Comparison of ENCODE assay signal across 23 cellular contexts in the genomic region with DNA sequence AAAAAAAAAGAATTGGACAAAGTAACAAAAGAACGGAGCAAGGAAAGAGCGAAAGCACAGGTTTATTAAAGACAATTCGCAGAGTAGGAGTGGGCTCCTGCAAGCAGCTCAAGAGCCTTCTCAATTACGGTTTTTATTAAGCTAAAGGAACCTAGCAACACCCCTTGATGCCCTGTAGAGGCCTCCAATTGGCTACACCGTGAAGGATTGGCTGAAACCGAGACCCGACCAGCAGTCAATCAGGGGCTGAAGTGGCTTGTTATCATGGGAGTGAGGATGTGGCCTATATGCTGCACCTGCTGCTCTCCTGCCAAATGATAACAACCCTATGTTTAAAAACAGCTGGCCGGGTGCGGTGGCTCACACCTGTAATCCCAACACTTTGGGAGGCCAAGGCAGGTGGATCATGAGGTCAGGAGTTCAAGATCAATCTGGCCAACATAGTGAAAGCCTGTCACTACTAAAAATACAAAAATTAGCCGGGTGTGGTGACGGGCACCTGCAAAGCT.
"Had no signal": no experiment of that assay in that cellular context is flagged by ENCODE, and none has a peak within 500 bp of the region (broad histone marks: within the 10 kb centered on the region; RNA-seq: fewer than 3 reads in every experiment).

No MANE protein-coding gene starts in this region.

- H3K36me3 Mint-ChIP-seq: natural killer cell treated with Interleukin-12 subunit alpha and Interleukin-12 subunit beta and Interleukin-15 and Interleukin-18, amount 100 ng/mL, for 72 hours; type B pancreatic cell had no signal

- ATAC-seq: activated T-cell treated with anti-CD3 and anti-CD28 coated beads, Interleukin-2, amount 50 U/mL, for 72 hours; natural killer cell treated with Interleukin-12 subunit alpha and Interleukin-12 subunit beta and Interleukin-15 and Interleukin-18, amount 100 ng/mL, for 72 hours had no signal

- H3K9me3 ChIP-seq: breast epithelium, colonic mucosa, esophagus muscularis mucosa, prostate gland, thoracic aorta, vagina had no signal

- H3K4me1 Mint-ChIP-seq: activated B cell treated with CpG ODN at 0.5 μM for 24 hours; activated naive CD8-positive, alpha-beta T cell treated with anti-CD3 and anti-CD28 coated beads, Interleukin-2, amount 10 ng/mL, durations not matched to agents 7 days and 5 days; central memory CD8-positive, alpha-beta T cell; memory B cell had no signal

- H3K36me3 ChIP-seq: breast epithelium, colonic mucosa, prostate gland, thoracic aorta, vagina had no signal

- H3K27me3 Mint-ChIP-seq: activated CD4-positive, alpha-beta memory T cell treated with anti-CD3 and anti-CD28 coated beads for 36 hours; activated naive CD8-positive, alpha-beta T cell treated with anti-CD3 and anti-CD28 coated beads, Interleukin-2, amount 10 ng/mL, durations not matched to agents 7 days and 5 days; central memory CD8-positive, alpha-beta T cell; memory B cell; natural killer cell treated with Interleukin-12 subunit alpha and Interleukin-12 subunit beta and Interleukin-15 and Interleukin-18, amount 100 ng/mL, for 72 hours; type B pancreatic cell had no signal

- H3K9me3 Mint-ChIP-seq: activated B cell treated with CpG ODN at 0.5 μM for 24 hours; activated CD4-positive, alpha-beta memory T cell treated with anti-CD3 and anti-CD28 coated beads for 36 hours; activated naive CD4-positive, alpha-beta T cell treated with anti-CD3 and anti-CD28 coated beads for 36 hours; activated naive CD8-positive, alpha-beta T cell treated with anti-CD3 and anti-CD28 coated beads, Interleukin-2, amount 10 ng/mL, durations not matched to agents 7 days and 5 days; activated T-cell treated with anti-CD3 and anti-CD28 coated beads, Interleukin-2, amount 50 U/mL, for 72 hours; central memory CD8-positive, alpha-beta T cell; memory B cell; natural killer cell treated with Interleukin-12 subunit alpha and Interleukin-12 subunit beta and Interleukin-15 and Interleukin-18, amount 100 ng/mL, for 72 hours; type B pancreatic cell had no signal

- H3K27ac Mint-ChIP-seq: activated B cell treated with CpG ODN at 0.5 μM for 24 hours; activated CD4-positive, alpha-beta memory T cell treated with anti-CD3 and anti-CD28 coated beads for 36 hours; activated naive CD4-positive, alpha-beta T cell treated with anti-CD3 and anti-CD28 coated beads for 36 hours; activated naive CD8-positive, alpha-beta T cell treated with anti-CD3 and anti-CD28 coated beads, Interleukin-2, amount 10 ng/mL, durations not matched to agents 7 days and 5 days; activated T-cell treated with anti-CD3 and anti-CD28 coated beads, Interleukin-2, amount 50 U/mL, for 72 hours; memory B cell; natural killer cell treated with Interleukin-12 subunit alpha and Interleukin-12 subunit beta and Interleukin-15 and Interleukin-18, amount 100 ng/mL, for 72 hours; type B pancreatic cell had no signal

- H3K4me3 Mint-ChIP-seq: activated B cell treated with CpG ODN at 0.5 μM for 24 hours; activated CD4-positive, alpha-beta memory T cell treated with anti-CD3 and anti-CD28 coated beads for 36 hours; activated naive CD4-positive, alpha-beta T cell treated with anti-CD3 and anti-CD28 coated beads for 36 hours; activated naive CD8-positive, alpha-beta T cell treated with anti-CD3 and anti-CD28 coated beads, Interleukin-2, amount 10 ng/mL, durations not matched to agents 7 days and 5 days; activated T-cell treated with anti-CD3 and anti-CD28 coated beads, Interleukin-2, amount 50 U/mL, for 72 hours; central memory CD8-positive, alpha-beta T cell; memory B cell; natural killer cell treated with Interleukin-12 subunit alpha and Interleukin-12 subunit beta and Interleukin-15 and Interleukin-18, amount 100 ng/mL, for 72 hours; type B pancreatic cell had no signal

- DNase-seq: activated B cell treated with CpG ODN at 0.5 μM for 24 hours; activated CD4-positive, alpha-beta memory T cell treated with anti-CD3 and anti-CD28 coated beads for 36 hours; activated CD4-positive, alpha-beta T cell treated with anti-CD3 and anti-CD28 coated beads for 4 hours; activated effector memory CD4-positive, alpha-beta T cell treated with Interleukin-2 at 50 U/mL for 16 hours; activated naive CD4-positive, alpha-beta T cell treated with anti-CD3 and anti-CD28 coated beads for 36 hours; activated naive CD8-positive, alpha-beta T cell treated with anti-CD3 and anti-CD28 coated beads, Interleukin-2, amount 10 ng/mL, durations not matched to agents 7 days and 5 days; activated T-cell treated with anti-CD3 and anti-CD28 coated beads, Interleukin-2, amount 50 U/mL, for 72 hours; amniotic stem cell; colonic mucosa; glutamatergic neuron; hippocampal formation; stimulated activated CD4-positive, alpha-beta T cell treated with anti-CD3 and anti-CD28 coated beads, Interleukin-2, amount 100 ng/mL, for 48 hours; stimulated activated CD8-positive, alpha-beta memory T cell treated with anti-CD3 and anti-CD28 coated beads, Interleukin-4, amount 100 ng/mL, for 48 hours; stimulated activated naive CD4-positive, alpha-beta T cell had no signal

- H3K27me3 ChIP-seq: breast epithelium, colonic mucosa, esophagus muscularis mucosa, vagina had no signal

- H3K4me1 ChIP-seq: breast epithelium, colonic mucosa, esophagus muscularis mucosa, prostate gland, vagina had no signal

- H3K4me3 ChIP-seq: breast epithelium, colonic mucosa, esophagus muscularis mucosa, prostate gland, thoracic aorta, vagina had no signal

- H3K27ac ChIP-seq: breast epithelium, colonic mucosa, esophagus muscularis mucosa, prostate gland, thoracic aorta, vagina had no signal
